Comparison of ENCODE assay signal across 33 cellular contexts in genomic region chr11:8488395-8488794, GRCh38.
"Had no signal": no experiment of that assay in that cellular context is flagged by ENCODE, and none has a peak within 500 bp of the region (broad histone marks: within the 10 kb centered on the region; RNA-seq: fewer than 3 reads in every experiment).

No MANE protein-coding gene starts in this region.

- H3K36me3 ChIP-seq: adrenal gland, brain microvascular endothelial cell, breast epithelium had no signal

- H3K27me3 ChIP-seq: adrenal gland, body of pancreas, brain microvascular endothelial cell, breast epithelium had no signal

- FAIRE-seq: astrocyte, TTC549 had no signal

- ATAC-seq: activated CD8-positive, alpha-beta T cell treated with anti-CD3 and anti-CD28 coated beads for 36 hours; activated naive CD4-positive, alpha-beta T cell treated with anti-CD3 and anti-CD28 coated beads, Interleukin-2, amount 50 U/mL, for 72 hours; activated T-cell treated with anti-CD3 and anti-CD28 coated beads, Interleukin-2, amount 50 U/mL, for 4 hours; activated T-cell treated with anti-CD3 and anti-CD28 coated beads, Interleukin-2, amount 50 U/mL, for 72 hours; activated T-helper 17 cell treated with anti-CD3 and anti-CD28 coated beads, Interleukin-2, amount 50 U/mL, for 72 hours; body of pancreas had no signal

- H3K4me1 ChIP-seq: adrenal gland, body of pancreas, breast epithelium had no signal

- H3K4me3 ChIP-seq: adrenal gland, body of pancreas, breast epithelium had no signal

- DNase-seq: activated B cell treated with CpG ODN at 0.5 μM for 24 hours; activated CD4-positive, alpha-beta memory T cell treated with anti-CD3 and anti-CD28 coated beads for 36 hours; activated CD4-positive, alpha-beta T cell treated with anti-CD3 and anti-CD28 coated beads for 4 hours; activated CD4-positive, alpha-beta T cell treated with anti-CD3 and anti-CD28 coated beads, Interleukin-2, amount 10 ng/mL, durations not matched to agents 24 days and 14 days; activated CD4-positive, alpha-beta T cell treated with anti-CD3 and anti-CD28 coated beads, Interleukin-2, amount 50 U/mL, for 1 hour; activated CD4-positive, alpha-beta T cell treated with anti-CD3 and anti-CD28 coated beads, Interleukin-2, amount 50 U/mL, for 4 hours; activated CD4-positive, CD25-positive, alpha-beta regulatory T cell treated with anti-CD3 and anti-CD28 coated beads, Interleukin-2, amount 50 U/mL, for 72 hours; activated CD8-positive, alpha-beta memory T cell treated with anti-CD3 and anti-CD28 coated beads, Interleukin-2, amount 50 U/mL, for 4 hours; activated CD8-positive, alpha-beta T cell treated with anti-CD3 and anti-CD28 coated beads for 36 hours; activated effector memory CD4-positive, alpha-beta T cell treated with anti-CD3 and anti-CD28 coated beads, Interleukin-2, amount 50 U/mL, for 16 hours; activated gamma-delta T cell treated with Interleukin-2 at 50 U/mL for 16 hours; activated naive CD4-positive, alpha-beta T cell; activated naive CD4-positive, alpha-beta T cell treated with anti-CD3 and anti-CD28 coated beads for 36 hours; activated naive CD4-positive, alpha-beta T cell treated with anti-CD3 and anti-CD28 coated beads, Interleukin-2, amount 50 U/mL, for 16 hours; activated naive CD8-positive, alpha-beta T cell treated with anti-CD3 and anti-CD28 coated beads for 36 hours; activated T-cell treated with anti-CD3 and anti-CD28 coated beads for 4 hours; activated T-cell treated with anti-CD3 and anti-CD28 coated beads, Interleukin-2, amount 50 U/mL, for 1 hour; activated T-cell treated with anti-CD3 and anti-CD28 coated beads, Interleukin-2, amount 50 U/mL, for 4 hours; activated T-cell treated with anti-CD3 and anti-CD28 coated beads, Interleukin-2, amount 50 U/mL, for 72 hours; adrenal gland; amniotic stem cell; aorta; body of pancreas; brain microvascular endothelial cell; central memory CD4-positive, alpha-beta T cell; T-helper 2 cell; T-helper 9 cell had no signal

- H3K27ac ChIP-seq: adrenal gland, body of pancreas, brain microvascular endothelial cell, breast epithelium, VCaP had no signal

- H3K9me3 ChIP-seq: adrenal gland had no signal
